Comparison of ENCODE assay signal across 10 cellular contexts in the genomic region with DNA sequence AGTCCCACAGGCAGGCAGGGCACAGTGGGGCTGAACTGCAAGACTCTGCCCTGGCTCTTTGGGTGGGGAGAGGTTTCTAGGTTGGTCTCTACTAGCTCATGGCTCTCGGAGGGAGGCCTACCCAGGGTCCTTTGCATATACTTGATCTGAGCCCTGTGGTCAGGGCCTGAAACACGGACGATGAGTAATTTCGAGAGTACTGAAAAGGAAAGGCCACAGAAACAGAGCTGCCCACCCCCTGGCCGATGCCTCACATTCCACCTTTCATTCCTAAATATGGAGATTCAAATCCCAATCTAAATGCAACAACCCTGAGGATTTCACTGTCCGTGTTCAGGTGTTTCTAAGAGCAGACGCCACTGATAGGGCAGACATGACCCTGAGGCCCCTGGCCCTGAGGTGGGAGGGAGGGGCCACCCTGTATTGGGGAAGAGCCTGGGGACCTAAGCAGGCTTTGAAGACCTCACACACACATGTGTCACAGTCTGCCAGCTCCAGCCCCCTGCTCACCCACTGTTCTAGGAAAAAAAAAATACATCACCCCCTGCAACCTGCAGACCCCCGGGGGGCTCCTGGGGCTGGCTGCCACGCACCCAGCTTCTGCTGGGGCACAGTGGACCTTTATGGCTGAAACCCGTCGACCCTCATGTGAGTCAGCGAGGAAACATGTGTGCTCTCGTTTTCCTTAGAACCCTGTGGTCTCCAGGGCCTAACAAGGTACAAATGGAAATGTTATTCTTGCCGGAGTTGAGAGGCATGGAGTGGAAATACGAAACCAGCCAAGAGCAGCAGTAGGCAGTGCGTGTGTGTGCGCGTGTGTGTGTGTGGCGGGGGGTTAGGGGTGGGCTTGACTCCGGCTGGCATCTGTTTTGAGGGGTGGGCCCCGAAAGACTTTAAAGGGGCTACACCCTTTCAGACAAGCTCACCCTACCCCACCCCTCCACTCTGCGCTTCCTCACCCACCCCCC.
DNase-seq lines count a peak whose midpoint lies in the region; ATAC-seq, FAIRE-seq and TF ChIP-seq lines count a peak whose summit lies in the region.
"Had no signal": no experiment of that assay in that cellular context is flagged by ENCODE, and none has a peak within 500 bp of the region (broad histone marks: within the 10 kb centered on the region; RNA-seq: fewer than 3 reads in every experiment).

No MANE protein-coding gene starts in this region.

- H3K4me1 ChIP-seq in kidney (ENCODE audit: control insufficient read depth in 1 of 2, insufficient read depth in 1 of 2, low read depth in 1 of 2, low read length in 2 of 2) = no peaks in the 10 kb centered on the region

- intact Hi-C loops in kidney (cut with DNase I) = no loop called here

- in situ Hi-C loops in GM13977 (cut with MboI; ENCODE audit: low pct_unique_long_range_greater_than_20kb, low sequenced_read_pairs, unreplicated experiment) = no loop called here

- H3K36me3 ChIP-seq in kidney (ENCODE audit: control insufficient read depth in 1 of 2, insufficient read depth in 2 of 2, low read length in 2 of 2) = no peaks in the 10 kb centered on the region

- H3K4me3 ChIP-seq in kidney (ENCODE audit: low read length in 2 of 2) = no peak overlapping the region

- peak; percentile 61 for ATAC-seq in GM21723 (IDR thresholded peaks at IDR 0.05; ENCODE audit: unreplicated experiment)
- no peak for ATAC-seq in esophagus mucosa

- no peak overlapping the region for H3K9ac ChIP-seq in kidney (ENCODE audit: low read length in 2 of 2)

- TF ChIP-seq CTCF in GM13977 (IDR thresholded peaks at IDR 0.05; ENCODE audit: extremely low read depth, insufficient read depth, missing control alignments) (no peak), kidney (IDR thresholded peaks at IDR 0.05; ENCODE audit: borderline replicate concordance, extremely low read depth, insufficient read depth) (no peak)

- H3K27ac ChIP-seq in kidney (ENCODE audit: low read depth in 2 of 2, low read length in 2 of 2) = no peak overlapping the region

- peak; percentile 76 for DNase-seq in GM13977 (ENCODE audit: low spot score)
- peak; percentile 60 for DNase-seq in HT1080 (ENCODE audit: low read depth)
- DNase-seq in kidney = peak; percentile 45
- no peak for DNase-seq in mesenteric fat pad (ENCODE audit: low spot score)
- DNase-seq in T1000 (lab: John Stamatoyannopoulos, UW) = no peak
- DNase-seq in GF-D8 (lab: John Stamatoyannopoulos, UW) = no peak
- DNase-seq: activated B cell treated with CpG ODN at 0.5 μM for 24 hours, DMS153 had no signal

- FAIRE-seq in kidney (lab: Jason Lieb, UNC) = no peak

- H3K9me3 ChIP-seq in kidney (ENCODE audit: control insufficient read depth in 1 of 2, low read length in 2 of 2) = peaks cover 0 to 3% of the 10 kb centered on the region in 2 donors

Comparison
In these comparisons a context has a peak if more than half of its experiments do, and no peak if none do; other contexts are left out.
1. DNase-seq: peak in GM13977 (single experiment), HT1080 (single experiment) and kidney (single experiment); none in mesenteric fat pad (single experiment), T1000 (single experiment) and GF-D8 (single experiment).